1 cellular context compared by ENCODE assay signal in the genomic region with DNA sequence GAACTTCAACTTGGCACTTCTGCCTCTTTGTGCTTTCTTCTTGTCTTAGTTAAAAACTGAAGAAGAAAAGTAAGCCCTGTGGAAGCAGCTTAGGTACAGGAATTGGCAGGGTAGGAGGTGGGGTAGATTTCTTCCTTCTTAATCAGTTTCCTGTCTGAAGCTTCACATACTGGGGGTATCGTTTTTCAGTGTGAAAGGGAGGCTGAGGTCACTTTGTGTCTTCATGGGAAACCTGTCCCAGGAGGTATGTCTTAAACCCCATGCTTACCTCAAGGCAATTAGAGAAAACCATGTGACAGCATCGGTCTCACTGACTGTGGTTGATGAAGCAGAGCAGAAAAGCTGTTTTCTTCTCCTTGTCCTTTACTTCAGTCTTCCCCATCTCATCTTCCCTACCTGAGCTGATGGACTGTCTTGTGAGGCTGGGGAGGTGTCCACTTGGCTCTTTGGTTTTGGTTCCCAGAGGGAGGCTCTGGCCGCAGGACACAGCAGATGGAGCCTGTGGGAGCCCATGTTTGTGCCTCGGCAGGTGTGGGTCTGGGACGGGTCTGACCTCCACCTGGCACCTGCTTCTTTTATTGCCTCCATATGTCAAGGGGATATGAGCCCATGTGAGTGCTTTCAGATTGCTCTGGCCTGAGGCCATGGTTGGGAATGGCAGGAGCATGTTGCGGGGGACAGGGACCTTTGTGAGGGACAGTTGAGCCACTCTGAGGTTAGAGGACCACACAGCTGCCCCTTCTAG.
TF ChIP-seq lines count a peak whose summit lies in the region.

No MANE protein-coding gene starts in this region.

TF ChIP-seq in HepG2, 621 proteins besides CTCF, POLR2A, EP300 and RAD21 (continued from another document):
- TF ChIP-seq, protein P1, sequence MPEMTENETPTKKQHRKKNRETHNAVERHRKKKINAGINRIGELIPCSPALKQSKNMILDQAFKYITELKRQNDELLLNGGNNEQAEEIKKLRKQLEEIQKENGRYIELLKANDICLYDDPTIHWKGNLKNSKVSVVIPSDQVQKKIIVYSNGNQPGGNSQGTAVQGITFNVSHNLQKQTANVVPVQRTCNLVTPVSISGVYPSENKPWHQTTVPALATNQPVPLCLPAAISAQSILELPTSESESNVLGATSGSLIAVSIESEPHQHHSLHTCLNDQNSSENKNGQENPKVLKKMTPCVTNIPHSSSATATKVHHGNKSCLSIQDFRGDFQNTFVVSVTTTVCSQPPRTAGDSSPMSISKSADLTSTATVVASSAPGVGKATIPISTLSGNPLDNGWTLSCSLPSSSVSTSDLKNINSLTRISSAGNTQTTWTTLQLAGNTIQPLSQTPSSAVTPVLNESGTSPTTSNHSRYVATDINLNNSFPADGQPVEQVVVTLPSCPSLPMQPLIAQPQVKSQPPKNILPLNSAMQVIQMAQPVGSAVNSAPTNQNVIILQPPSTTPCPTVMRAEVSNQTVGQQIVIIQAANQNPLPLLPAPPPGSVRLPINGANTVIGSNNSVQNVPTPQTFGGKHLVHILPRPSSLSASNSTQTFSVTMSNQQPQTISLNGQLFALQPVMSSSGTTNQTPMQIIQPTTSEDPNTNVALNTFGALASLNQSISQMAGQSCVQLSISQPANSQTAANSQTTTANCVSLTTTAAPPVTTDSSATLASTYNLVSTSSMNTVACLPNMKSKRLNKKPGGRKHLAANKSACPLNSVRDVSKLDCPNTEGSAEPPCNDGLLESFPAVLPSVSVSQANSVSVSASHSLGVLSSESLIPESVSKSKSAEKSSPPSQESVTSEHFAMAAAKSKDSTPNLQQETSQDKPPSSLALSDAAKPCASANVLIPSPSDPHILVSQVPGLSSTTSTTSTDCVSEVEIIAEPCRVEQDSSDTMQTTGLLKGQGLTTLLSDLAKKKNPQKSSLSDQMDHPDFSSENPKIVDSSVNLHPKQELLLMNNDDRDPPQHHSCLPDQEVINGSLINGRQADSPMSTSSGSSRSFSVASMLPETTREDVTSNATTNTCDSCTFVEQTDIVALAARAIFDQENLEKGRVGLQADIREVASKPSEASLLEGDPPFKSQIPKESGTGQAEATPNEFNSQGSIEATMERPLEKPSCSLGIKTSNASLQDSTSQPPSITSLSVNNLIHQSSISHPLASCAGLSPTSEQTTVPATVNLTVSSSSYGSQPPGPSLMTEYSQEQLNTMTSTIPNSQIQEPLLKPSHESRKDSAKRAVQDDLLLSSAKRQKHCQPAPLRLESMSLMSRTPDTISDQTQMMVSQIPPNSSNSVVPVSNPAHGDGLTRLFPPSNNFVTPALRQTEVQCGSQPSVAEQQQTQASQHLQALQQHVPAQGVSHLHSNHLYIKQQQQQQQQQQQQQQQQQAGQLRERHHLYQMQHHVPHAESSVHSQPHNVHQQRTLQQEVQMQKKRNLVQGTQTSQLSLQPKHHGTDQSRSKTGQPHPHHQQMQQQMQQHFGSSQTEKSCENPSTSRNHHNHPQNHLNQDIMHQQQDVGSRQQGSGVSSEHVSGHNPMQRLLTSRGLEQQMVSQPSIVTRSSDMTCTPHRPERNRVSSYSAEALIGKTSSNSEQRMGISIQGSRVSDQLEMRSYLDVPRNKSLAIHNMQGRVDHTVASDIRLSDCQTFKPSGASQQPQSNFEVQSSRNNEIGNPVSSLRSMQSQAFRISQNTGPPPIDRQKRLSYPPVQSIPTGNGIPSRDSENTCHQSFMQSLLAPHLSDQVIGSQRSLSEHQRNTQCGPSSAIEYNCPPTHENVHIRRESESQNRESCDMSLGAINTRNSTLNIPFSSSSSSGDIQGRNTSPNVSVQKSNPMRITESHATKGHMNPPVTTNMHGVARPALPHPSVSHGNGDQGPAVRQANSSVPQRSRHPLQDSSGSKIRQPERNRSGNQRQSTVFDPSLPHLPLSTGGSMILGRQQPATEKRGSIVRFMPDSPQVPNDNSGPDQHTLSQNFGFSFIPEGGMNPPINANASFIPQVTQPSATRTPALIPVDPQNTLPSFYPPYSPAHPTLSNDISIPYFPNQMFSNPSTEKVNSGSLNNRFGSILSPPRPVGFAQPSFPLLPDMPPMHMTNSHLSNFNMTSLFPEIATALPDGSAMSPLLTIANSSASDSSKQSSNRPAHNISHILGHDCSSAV (CRISPR knock-in tag; IDR thresholded peaks at IDR 0.05; ENCODE audit: borderline replicate concordance): no peak
- TF ChIP-seq, protein P2, sequence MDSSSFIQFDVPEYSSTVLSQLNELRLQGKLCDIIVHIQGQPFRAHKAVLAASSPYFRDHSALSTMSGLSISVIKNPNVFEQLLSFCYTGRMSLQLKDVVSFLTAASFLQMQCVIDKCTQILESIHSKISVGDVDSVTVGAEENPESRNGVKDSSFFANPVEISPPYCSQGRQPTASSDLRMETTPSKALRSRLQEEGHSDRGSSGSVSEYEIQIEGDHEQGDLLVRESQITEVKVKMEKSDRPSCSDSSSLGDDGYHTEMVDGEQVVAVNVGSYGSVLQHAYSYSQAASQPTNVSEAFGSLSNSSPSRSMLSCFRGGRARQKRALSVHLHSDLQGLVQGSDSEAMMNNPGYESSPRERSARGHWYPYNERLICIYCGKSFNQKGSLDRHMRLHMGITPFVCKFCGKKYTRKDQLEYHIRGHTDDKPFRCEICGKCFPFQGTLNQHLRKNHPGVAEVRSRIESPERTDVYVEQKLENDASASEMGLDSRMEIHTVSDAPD (CRISPR knock-in tag; IDR thresholded peaks at IDR 0.05): no peak
- TF ChIP-seq ZNF816 (CRISPR knock-in tag; IDR thresholded peaks at IDR 0.05; ENCODE audit: borderline replicate concordance) (no peak), SNAI1 (CRISPR knock-in tag; IDR thresholded peaks at IDR 0.05; ENCODE audit: borderline replicate concordance) (no peak), SMAD9 (CRISPR knock-in tag; IDR thresholded peaks at IDR 0.05) (no peak), ZNF589 (CRISPR knock-in tag; conservative IDR thresholded peaks at IDR 0.05) (no peak), ZSCAN22 (CRISPR knock-in tag; IDR thresholded peaks at IDR 0.05) (no peak), ZFP82 (CRISPR knock-in tag; IDR thresholded peaks at IDR 0.05; ENCODE audit: borderline replicate concordance) (no peak), HOXA5 (CRISPR knock-in tag; IDR thresholded peaks at IDR 0.05) (no peak), THAP11 (CRISPR knock-in tag; IDR thresholded peaks at IDR 0.05) (no peak), ZNF567 (CRISPR knock-in tag; IDR thresholded peaks at IDR 0.05; ENCODE audit: borderline replicate concordance) (no peak)
- TF ChIP-seq, protein P3, sequence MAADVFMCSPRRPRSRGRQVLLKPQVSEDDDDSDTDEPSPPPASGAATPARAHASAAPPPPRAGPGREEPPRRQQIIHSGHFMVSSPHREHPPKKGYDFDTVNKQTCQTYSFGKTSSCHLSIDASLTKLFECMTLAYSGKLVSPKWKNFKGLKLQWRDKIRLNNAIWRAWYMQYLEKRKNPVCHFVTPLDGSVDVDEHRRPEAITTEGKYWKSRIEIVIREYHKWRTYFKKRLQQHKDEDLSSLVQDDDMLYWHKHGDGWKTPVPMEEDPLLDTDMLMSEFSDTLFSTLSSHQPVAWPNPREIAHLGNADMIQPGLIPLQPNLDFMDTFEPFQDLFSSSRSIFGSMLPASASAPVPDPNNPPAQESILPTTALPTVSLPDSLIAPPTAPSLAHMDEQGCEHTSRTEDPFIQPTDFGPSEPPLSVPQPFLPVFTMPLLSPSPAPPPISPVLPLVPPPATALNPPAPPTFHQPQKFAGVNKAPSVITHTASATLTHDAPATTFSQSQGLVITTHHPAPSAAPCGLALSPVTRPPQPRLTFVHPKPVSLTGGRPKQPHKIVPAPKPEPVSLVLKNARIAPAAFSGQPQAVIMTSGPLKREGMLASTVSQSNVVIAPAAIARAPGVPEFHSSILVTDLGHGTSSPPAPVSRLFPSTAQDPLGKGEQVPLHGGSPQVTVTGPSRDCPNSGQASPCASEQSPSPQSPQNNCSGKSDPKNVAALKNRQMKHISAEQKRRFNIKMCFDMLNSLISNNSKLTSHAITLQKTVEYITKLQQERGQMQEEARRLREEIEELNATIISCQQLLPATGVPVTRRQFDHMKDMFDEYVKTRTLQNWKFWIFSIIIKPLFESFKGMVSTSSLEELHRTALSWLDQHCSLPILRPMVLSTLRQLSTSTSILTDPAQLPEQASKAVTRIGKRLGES (CRISPR knock-in tag; IDR thresholded peaks at IDR 0.05; ENCODE audit: borderline replicate concordance): no peak
- TF ChIP-seq, protein P4, sequence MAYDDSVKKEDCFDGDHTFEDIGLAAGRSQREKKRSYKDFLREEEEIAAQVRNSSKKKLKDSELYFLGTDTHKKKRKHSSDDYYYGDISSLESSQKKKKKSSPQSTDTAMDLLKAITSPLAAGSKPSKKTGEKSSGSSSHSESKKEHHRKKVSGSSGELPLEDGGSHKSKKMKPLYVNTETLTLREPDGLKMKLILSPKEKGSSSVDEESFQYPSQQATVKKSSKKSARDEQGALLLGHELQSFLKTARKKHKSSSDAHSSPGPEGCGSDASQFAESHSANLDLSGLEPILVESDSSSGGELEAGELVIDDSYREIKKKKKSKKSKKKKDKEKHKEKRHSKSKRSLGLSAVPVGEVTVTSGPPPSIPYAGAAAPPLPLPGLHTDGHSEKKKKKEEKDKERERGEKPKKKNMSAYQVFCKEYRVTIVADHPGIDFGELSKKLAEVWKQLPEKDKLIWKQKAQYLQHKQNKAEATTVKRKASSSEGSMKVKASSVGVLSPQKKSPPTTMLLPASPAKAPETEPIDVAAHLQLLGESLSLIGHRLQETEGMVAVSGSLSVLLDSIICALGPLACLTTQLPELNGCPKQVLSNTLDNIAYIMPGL (CRISPR knock-in tag; IDR thresholded peaks at IDR 0.05; ENCODE audit: borderline replicate concordance in 1 of 2, low read depth in 1 of 2): no peak
- TF ChIP-seq, protein P5, sequence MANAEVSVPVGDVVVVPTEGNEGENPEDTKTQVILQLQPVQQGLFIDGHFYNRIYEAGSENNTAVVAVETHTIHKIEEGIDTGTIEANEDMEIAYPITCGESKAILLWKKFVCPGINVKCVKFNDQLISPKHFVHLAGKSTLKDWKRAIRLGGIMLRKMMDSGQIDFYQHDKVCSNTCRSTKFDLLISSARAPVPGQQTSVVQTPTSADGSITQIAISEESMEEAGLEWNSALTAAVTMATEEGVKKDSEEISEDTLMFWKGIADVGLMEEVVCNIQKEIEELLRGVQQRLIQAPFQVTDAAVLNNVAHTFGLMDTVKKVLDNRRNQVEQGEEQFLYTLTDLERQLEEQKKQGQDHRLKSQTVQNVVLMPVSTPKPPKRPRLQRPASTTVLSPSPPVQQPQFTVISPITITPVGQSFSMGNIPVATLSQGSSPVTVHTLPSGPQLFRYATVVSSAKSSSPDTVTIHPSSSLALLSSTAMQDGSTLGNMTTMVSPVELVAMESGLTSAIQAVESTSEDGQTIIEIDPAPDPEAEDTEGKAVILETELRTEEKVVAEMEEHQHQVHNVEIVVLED (CRISPR knock-in tag; IDR thresholded peaks at IDR 0.05; ENCODE audit: borderline replicate concordance): no peak
- TF ChIP-seq, protein P6, sequence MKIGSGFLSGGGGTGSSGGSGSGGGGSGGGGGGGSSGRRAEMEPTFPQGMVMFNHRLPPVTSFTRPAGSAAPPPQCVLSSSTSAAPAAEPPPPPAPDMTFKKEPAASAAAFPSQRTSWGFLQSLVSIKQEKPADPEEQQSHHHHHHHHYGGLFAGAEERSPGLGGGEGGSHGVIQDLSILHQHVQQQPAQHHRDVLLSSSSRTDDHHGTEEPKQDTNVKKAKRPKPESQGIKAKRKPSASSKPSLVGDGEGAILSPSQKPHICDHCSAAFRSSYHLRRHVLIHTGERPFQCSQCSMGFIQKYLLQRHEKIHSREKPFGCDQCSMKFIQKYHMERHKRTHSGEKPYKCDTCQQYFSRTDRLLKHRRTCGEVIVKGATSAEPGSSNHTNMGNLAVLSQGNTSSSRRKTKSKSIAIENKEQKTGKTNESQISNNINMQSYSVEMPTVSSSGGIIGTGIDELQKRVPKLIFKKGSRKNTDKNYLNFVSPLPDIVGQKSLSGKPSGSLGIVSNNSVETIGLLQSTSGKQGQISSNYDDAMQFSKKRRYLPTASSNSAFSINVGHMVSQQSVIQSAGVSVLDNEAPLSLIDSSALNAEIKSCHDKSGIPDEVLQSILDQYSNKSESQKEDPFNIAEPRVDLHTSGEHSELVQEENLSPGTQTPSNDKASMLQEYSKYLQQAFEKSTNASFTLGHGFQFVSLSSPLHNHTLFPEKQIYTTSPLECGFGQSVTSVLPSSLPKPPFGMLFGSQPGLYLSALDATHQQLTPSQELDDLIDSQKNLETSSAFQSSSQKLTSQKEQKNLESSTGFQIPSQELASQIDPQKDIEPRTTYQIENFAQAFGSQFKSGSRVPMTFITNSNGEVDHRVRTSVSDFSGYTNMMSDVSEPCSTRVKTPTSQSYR (CRISPR knock-in tag; IDR thresholded peaks at IDR 0.05; ENCODE audit: borderline replicate concordance): no peak
